13 cellular contexts compared by ENCODE assay signal in the genomic region with DNA sequence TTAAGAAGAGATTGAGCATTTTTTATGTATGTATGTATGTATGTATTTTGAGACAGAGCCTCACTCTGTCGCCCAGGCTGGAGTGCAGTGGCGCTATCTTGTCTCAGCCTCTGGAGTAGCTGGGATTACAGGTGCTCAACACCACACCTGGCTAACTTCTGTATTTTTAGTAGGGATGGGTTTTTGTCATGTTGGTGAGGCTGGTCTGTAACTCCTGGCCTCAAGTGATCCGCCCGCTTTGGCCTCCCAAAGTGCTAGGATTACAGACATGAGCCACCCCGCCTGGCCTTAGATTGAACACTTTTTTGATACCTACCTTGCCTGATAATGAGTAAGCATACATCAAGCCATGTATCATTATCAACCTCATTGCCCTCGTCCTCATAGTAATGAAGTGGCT. TPM values are rescaled to one million over a fixed set of nuclear protein-coding genes. Genes with fewer than 3 reads are reported as not detected.
DNase-seq lines count a peak whose midpoint lies in the region; ATAC-seq and TF ChIP-seq lines count a peak whose summit lies in the region.
"Had no signal": no experiment of that assay in that cellular context is flagged by ENCODE, and none has a peak within 500 bp of the region (broad histone marks: within the 10 kb centered on the region; RNA-seq: fewer than 3 reads in every experiment).

No MANE protein-coding gene starts in this region.

- peak overlapping the region; percentile 90 for H3K4me3 Mint-ChIP-seq in stimulated activated naive CD8-positive, alpha-beta T cell treated with anti-CD3 and anti-CD28 coated beads, Interleukin-15, Interleukin-2, amounts not matched to agents 100 ng/mL and 50 ng/mL, for 24 hours
- H3K4me3 Mint-ChIP-seq in WTC11 (peak overlapping the region; percentile 87), type B pancreatic cell (peak overlapping the region; percentile 83)

- ATAC-seq in stimulated activated naive CD8-positive, alpha-beta T cell treated with anti-CD3 and anti-CD28 coated beads, Interleukin-15, Interleukin-2, amounts not matched to agents 100 U/mL and 50 U/mL, for 24 hours, result no peak
- ATAC-seq in WTC11 (no peak), HG02938 (IDR thresholded peaks at IDR 0.05; ENCODE audit: unreplicated experiment) (no peak), GM18858 (IDR thresholded peaks at IDR 0.05; ENCODE audit: unreplicated experiment) (no peak)
- ATAC-seq: gastrocnemius medialis, left cardiac atrium had no signal

- H3K9ac ChIP-seq in iPS-20b (ENCODE audit: low read depth, low read length), result peak overlapping the region; percentile 99; the same call in 1 of the 2 replicates

- H3K27ac Mint-ChIP-seq in stimulated activated naive CD8-positive, alpha-beta T cell treated with anti-CD3 and anti-CD28 coated beads, Interleukin-15, Interleukin-2, amounts not matched to agents 100 ng/mL and 50 ng/mL, for 24 hours, result peak overlapping the region; percentile 28
- H3K27ac Mint-ChIP-seq in WTC11 (peak overlapping the region; percentile 22), type B pancreatic cell (no peak overlapping the region)

- CTCF ChIA-PET in WTC11 (lab: Charles Lee), result interaction anchor here (1.8 to 2.2 kb wide), 2 partner anchors 258 to 266 kb away, joined by 6 to 13 read pairs; no protein-coding TSS in a partner anchor

- no peaks in the 10 kb centered on the region for H3K9me3 ChIP-seq in iPS-20b (ENCODE audit: insufficient read depth, low read depth, low read length)
- no peaks in the 10 kb centered on the region for H3K9me3 ChIP-seq in effector memory CD4-positive, alpha-beta T cell (ENCODE audit: control insufficient read depth, low read length)
- H3K9me3 ChIP-seq: gastrocnemius medialis, Peyer's patch had no signal

- no peak for DNase-seq in stimulated activated naive CD8-positive, alpha-beta T cell treated with anti-CD3 and anti-CD28 coated beads, Interleukin-15, Interleukin-2, amounts not matched to agents 100 U/mL and 50 U/mL, for 24 hours
- DNase-seq in WTC11 (ENCODE audit: low spot score) (no peak), type B pancreatic cell (ENCODE audit: extremely low spot score, unreplicated experiment) (no peak)
- DNase-seq in effector memory CD4-positive, alpha-beta T cell, result no peak
- DNase-seq: gastrocnemius medialis, H7, left cardiac atrium, NCI-H345, Peyer's patch had no signal

- POLR2A ChIA-PET in WTC11 (lab: Charles Lee), result no interaction called here

- TF ChIP-seq CTCF in WTC11 (IDR thresholded peaks at IDR 0.05) (no peak), type B pancreatic cell (conservative IDR thresholded peaks at IDR 0.05) (no peak)

- peaks cover 34% of the 10 kb centered on the region for H3K4me1 Mint-ChIP-seq in stimulated activated naive CD8-positive, alpha-beta T cell treated with anti-CD3 and anti-CD28 coated beads, Interleukin-15, Interleukin-2, amounts not matched to agents 100 ng/mL and 50 ng/mL, for 24 hours (ENCODE audit: low read depth)
- peaks cover 31% of the 10 kb centered on the region for H3K4me1 Mint-ChIP-seq in WTC11
- peaks cover 22% of the 10 kb centered on the region for H3K4me1 Mint-ChIP-seq in type B pancreatic cell (ENCODE audit: unreplicated experiment)

- H3K36me3 ChIP-seq in iPS-20b (ENCODE audit: insufficient read depth, low read depth, low read length), result peaks cover 23% of the 10 kb centered on the region
- no peaks in the 10 kb centered on the region for H3K36me3 ChIP-seq in effector memory CD4-positive, alpha-beta T cell (ENCODE audit: control insufficient read depth, insufficient read depth, low read length)
- H3K36me3 ChIP-seq: gastrocnemius medialis, Peyer's patch had no signal

- H3K36me3 Mint-ChIP-seq in stimulated activated naive CD8-positive, alpha-beta T cell treated with anti-CD3 and anti-CD28 coated beads, Interleukin-15, Interleukin-2, amounts not matched to agents 100 ng/mL and 50 ng/mL, for 24 hours (ENCODE audit: low read depth), result peaks cover 22% of the 10 kb centered on the region
- peaks cover 18% of the 10 kb centered on the region for H3K36me3 Mint-ChIP-seq in WTC11
- peaks cover 17% of the 10 kb centered on the region for H3K36me3 Mint-ChIP-seq in type B pancreatic cell

- H3K27me3 Mint-ChIP-seq in stimulated activated naive CD8-positive, alpha-beta T cell treated with anti-CD3 and anti-CD28 coated beads, Interleukin-15, Interleukin-2, amounts not matched to agents 100 ng/mL and 50 ng/mL, for 24 hours, result no peaks in the 10 kb centered on the region
- H3K27me3 Mint-ChIP-seq in WTC11 (ENCODE audit: low read depth), result no peaks in the 10 kb centered on the region
- no peaks in the 10 kb centered on the region for H3K27me3 Mint-ChIP-seq in type B pancreatic cell

- no peaks in the 10 kb centered on the region for H3K27me3 ChIP-seq in iPS-20b (ENCODE audit: insufficient read depth, low read length)
- H3K27me3 ChIP-seq in effector memory CD4-positive, alpha-beta T cell (replicated peaks; ENCODE audit: control insufficient read depth, insufficient read depth, low read length, poor library complexity, severe bottlenecking), result no peaks in the 10 kb centered on the region
- H3K27me3 ChIP-seq: gastrocnemius medialis, Peyer's patch had no signal

- H3K4me1 ChIP-seq in iPS-20b (ENCODE audit: insufficient read depth, low read length), result peaks cover 21% of the 10 kb centered on the region; the same call in 1 of the 2 replicates
- H3K4me1 ChIP-seq in effector memory CD4-positive, alpha-beta T cell (ENCODE audit: control insufficient read depth, insufficient read depth, low read length, poor library complexity, severe bottlenecking), result peaks cover 5% of the 10 kb centered on the region

- H3K27ac ChIP-seq in iPS-20b (ENCODE audit: low read length), result no peak overlapping the region
- H3K27ac ChIP-seq in effector memory CD4-positive, alpha-beta T cell (ENCODE audit: insufficient read depth, low read length, poor library complexity, severe bottlenecking), result no peak overlapping the region
- H3K27ac ChIP-seq: gastrocnemius medialis, Peyer's patch had no signal

- peak overlapping the region; percentile 92; the same call in 1 of the 2 replicates for H3K4me3 ChIP-seq in iPS-20b (ENCODE audit: low read length)
- H3K4me3 ChIP-seq in effector memory CD4-positive, alpha-beta T cell (ENCODE audit: insufficient read depth, low read depth, low read length, poor library complexity, severe bottlenecking), result no peak overlapping the region
- H3K4me3 ChIP-seq: gastrocnemius medialis had no signal

- no peaks in the 10 kb centered on the region for H3K9me3 Mint-ChIP-seq in stimulated activated naive CD8-positive, alpha-beta T cell treated with anti-CD3 and anti-CD28 coated beads, Interleukin-15, Interleukin-2, amounts not matched to agents 100 ng/mL and 50 ng/mL, for 24 hours
- H3K9me3 Mint-ChIP-seq in WTC11 (no peaks in the 10 kb centered on the region), type B pancreatic cell (no peaks in the 10 kb centered on the region)

TF ChIP-seq in WTC11, 78 proteins besides CTCF, POLR2A, EP300 and RAD21 (continues in another document):
- TF ChIP-seq EMX1 (CRISPR knock-in tag; IDR thresholded peaks at IDR 0.05) (no peak), ZNF671 (CRISPR knock-in tag; IDR thresholded peaks at IDR 0.05) (no peak), ATF1 (CRISPR knock-in tag; IDR thresholded peaks at IDR 0.05) (no peak)
- TF ChIP-seq, protein P1, sequence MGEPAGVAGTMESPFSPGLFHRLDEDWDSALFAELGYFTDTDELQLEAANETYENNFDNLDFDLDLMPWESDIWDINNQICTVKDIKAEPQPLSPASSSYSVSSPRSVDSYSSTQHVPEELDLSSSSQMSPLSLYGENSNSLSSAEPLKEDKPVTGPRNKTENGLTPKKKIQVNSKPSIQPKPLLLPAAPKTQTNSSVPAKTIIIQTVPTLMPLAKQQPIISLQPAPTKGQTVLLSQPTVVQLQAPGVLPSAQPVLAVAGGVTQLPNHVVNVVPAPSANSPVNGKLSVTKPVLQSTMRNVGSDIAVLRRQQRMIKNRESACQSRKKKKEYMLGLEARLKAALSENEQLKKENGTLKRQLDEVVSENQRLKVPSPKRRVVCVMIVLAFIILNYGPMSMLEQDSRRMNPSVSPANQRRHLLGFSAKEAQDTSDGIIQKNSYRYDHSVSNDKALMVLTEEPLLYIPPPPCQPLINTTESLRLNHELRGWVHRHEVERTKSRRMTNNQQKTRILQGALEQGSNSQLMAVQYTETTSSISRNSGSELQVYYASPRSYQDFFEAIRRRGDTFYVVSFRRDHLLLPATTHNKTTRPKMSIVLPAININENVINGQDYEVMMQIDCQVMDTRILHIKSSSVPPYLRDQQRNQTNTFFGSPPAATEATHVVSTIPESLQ (CRISPR knock-in tag; IDR thresholded peaks at IDR 0.05), result no peak
- TF ChIP-seq, protein P2, sequence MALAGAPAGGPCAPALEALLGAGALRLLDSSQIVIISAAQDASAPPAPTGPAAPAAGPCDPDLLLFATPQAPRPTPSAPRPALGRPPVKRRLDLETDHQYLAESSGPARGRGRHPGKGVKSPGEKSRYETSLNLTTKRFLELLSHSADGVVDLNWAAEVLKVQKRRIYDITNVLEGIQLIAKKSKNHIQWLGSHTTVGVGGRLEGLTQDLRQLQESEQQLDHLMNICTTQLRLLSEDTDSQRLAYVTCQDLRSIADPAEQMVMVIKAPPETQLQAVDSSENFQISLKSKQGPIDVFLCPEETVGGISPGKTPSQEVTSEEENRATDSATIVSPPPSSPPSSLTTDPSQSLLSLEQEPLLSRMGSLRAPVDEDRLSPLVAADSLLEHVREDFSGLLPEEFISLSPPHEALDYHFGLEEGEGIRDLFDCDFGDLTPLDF (CRISPR knock-in tag; IDR thresholded peaks at IDR 0.05), result no peak
- TF ChIP-seq, protein P3, sequence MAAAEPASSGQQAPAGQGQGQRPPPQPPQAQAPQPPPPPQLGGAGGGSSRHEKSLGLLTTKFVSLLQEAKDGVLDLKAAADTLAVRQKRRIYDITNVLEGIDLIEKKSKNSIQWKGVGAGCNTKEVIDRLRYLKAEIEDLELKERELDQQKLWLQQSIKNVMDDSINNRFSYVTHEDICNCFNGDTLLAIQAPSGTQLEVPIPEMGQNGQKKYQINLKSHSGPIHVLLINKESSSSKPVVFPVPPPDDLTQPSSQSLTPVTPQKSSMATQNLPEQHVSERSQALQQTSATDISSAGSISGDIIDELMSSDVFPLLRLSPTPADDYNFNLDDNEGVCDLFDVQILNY (CRISPR knock-in tag; IDR thresholded peaks at IDR 0.05), result no peak
- TF ChIP-seq, protein P4, sequence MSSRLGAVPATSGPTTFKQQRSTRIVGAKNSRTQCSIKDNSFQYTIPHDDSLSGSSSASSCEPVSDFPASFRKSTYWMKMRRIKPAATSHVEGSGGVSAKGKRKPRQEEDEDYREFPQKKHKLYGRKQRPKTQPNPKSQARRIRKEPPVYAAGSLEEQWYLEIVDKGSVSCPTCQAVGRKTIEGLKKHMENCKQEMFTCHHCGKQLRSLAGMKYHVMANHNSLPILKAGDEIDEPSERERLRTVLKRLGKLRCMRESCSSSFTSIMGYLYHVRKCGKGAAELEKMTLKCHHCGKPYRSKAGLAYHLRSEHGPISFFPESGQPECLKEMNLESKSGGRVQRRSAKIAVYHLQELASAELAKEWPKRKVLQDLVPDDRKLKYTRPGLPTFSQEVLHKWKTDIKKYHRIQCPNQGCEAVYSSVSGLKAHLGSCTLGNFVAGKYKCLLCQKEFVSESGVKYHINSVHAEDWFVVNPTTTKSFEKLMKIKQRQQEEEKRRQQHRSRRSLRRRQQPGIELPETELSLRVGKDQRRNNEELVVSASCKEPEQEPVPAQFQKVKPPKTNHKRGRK (CRISPR knock-in tag; IDR thresholded peaks at IDR 0.05; ENCODE audit: borderline replicate concordance), result no peak

RNA-seq across cellular contexts. Expression of a gene that starts 2.7 kb away (rescaled TPM):
- 28.5 to 31.7 TPM (median 28.9 TPM) in 3 replicates for total RNA-seq in WTC11 (2021)
- 23.5 and 33.0 TPM in 2 replicates for total RNA-seq in type B pancreatic cell (ENCODE audit: low replicate concordance)
